ENCODE assay signal across 2 cellular contexts in the genomic region with DNA sequence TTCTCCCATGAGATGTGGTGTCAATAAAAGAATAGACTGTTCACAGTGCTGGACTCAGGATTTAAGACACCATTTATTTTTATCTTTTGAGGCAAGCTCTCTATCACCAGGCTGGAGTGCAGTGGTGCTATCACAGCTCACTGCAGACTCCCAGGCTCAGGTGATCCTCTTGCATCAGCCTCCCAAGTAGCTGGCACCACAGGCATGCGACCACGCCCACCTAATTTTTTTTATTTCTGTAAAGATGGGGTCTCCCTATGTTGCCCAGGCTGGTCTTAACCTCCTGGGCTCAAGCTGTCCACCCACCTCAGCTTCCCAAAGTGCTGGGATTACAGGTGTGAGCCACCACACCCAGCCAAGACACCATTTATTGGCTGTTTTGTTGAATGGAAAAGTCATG.
TF ChIP-seq lines count a peak whose summit lies in the region.

No MANE protein-coding gene starts in this region.

TF ChIP-seq in HEK293, 187 proteins besides CTCF, POLR2A, EP300 and RAD21:
- TF ChIP-seq MYNN (tag by site-specific recombination; IDR thresholded peaks at IDR 0.05; ENCODE audit: borderline replicate concordance) (no peak), KLF9 (tag by site-specific recombination; IDR thresholded peaks at IDR 0.05; ENCODE audit: low read depth) (peak; percentile 76; the same call in 1 of the 2 replicates), KLF7 (tag by site-specific recombination; IDR thresholded peaks at IDR 0.05; ENCODE audit: borderline replicate concordance) (peak; percentile 78), KLF1 (tag by site-specific recombination; IDR thresholded peaks at IDR 0.05) (0 out of 2 replicates have a peak, but pooled peaks have one; percentile 25)

TF ChIP-seq in K562, 482 proteins besides CTCF, POLR2A, EP300 and RAD21:
- TF ChIP-seq KLF13 (tag; IDR thresholded peaks at IDR 0.05; ENCODE audit: borderline replicate concordance, low read depth) (peak; percentile 39; the same call in 1 of the 2 replicates), ARID1B (IDR thresholded peaks at IDR 0.05) (peak; percentile 20; the same call in 1 of the 2 replicates), CTBP1 (IDR thresholded peaks at IDR 0.05; ENCODE audit: borderline replicate concordance) (peak; percentile 60; the same call in 1 of the 2 replicates), ZBTB49 (CRISPR knock-in tag; IDR thresholded peaks at IDR 0.05; ENCODE audit: borderline replicate concordance) (no peak), ATF3 (IDR thresholded peaks at IDR 0.05) (peak; percentile 63; the same call in 1 of the 2 replicates), ATF3 (CRISPR knock-in tag; conservative IDR thresholded peaks at IDR 0.05) (no peak), CEBPG (CRISPR knock-in tag; IDR thresholded peaks at IDR 0.05) (peak; percentile 35; the same call in 1 of the 2 replicates), CEBPG (tag; conservative IDR thresholded peaks at IDR 0.05 in 1 of 2, IDR thresholded peaks at IDR 0.05 in 1 of 2) (no peak), ZEB2 (IDR thresholded peaks at IDR 0.05) (peak; percentile 57; the same call in 1 of the 2 replicates), ATF7 (IDR thresholded peaks at IDR 0.05) (0 out of 2 replicates have a peak, but pooled peaks have one; percentile 9)
- TF ChIP-seq, protein P1, sequence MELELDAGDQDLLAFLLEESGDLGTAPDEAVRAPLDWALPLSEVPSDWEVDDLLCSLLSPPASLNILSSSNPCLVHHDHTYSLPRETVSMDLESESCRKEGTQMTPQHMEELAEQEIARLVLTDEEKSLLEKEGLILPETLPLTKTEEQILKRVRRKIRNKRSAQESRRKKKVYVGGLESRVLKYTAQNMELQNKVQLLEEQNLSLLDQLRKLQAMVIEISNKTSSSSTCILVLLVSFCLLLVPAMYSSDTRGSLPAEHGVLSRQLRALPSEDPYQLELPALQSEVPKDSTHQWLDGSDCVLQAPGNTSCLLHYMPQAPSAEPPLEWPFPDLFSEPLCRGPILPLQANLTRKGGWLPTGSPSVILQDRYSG (tag; conservative IDR thresholded peaks at IDR 0.05; ENCODE audit: low read depth), result no peak
